Comparison of ENCODE assay signal across 2 cellular contexts in the genomic region with DNA sequence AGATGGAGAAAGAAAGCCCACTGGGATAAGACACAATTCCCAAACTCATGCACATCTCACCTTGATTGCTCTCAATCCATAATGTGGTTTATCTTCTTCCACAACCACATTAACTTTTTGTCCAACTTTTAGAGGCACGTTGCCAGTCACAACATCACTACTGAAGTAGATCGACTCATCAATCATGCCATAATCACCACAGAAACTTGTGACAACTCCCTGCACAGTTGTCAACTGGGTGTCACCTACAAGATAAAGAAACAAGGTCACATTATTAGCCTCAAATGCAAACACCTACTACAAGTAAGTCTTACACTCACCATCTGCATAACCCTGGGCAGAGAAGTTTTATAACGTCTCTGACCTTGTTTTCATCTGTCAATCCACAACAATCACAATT. TPM values are rescaled to one million over a fixed set of nuclear protein-coding genes. Genes with fewer than 3 reads are reported as not detected.
"Had no signal": no experiment of that assay in that cellular context is flagged by ENCODE, and none has a peak within 500 bp of the region (broad histone marks: within the 10 kb centered on the region; RNA-seq: fewer than 3 reads in every experiment).

No MANE protein-coding gene starts in this region.

RNA-seq across cellular contexts. Expression of gene CT55, which starts 1.7 kb away (rescaled TPM):
- total RNA-seq: G401, GM12878 had no signal
- polyA plus RNA-seq: GM12878 had no signal

RNA-seq across cellular contexts. Expression of gene ETDB, which starts 49.2 kb away (rescaled TPM):
- total RNA-seq: G401, GM12878 had no signal
- polyA plus RNA-seq: GM12878 had no signal
